In genomic region chr1:15258828-15259588, GRCh38 we compare ENCODE assay signal across 18 cellular contexts. TPM values are rescaled to one million over a fixed set of nuclear protein-coding genes. Genes with fewer than 3 reads are reported as not detected.
A peak's percentile ranks its signal among the peaks of the same experiment; 100 is the strongest.
DNase-seq lines count a peak whose midpoint lies in the region; ATAC-seq and TF ChIP-seq lines count a peak whose summit lies in the region.
"Had no signal": no experiment of that assay in that cellular context is flagged by ENCODE, and none has a peak within 500 bp of the region (broad histone marks: within the 10 kb centered on the region; RNA-seq: fewer than 3 reads in every experiment).

No MANE protein-coding gene starts in this region.

- H3K27ac ChIP-seq in Karpas-422 (ENCODE audit: low read length): no peak overlapping the region
- H3K27ac ChIP-seq in adrenal gland: peak overlapping the region in 4 of 5 donors; percentile 3 to 91 (median 78)
- H3K27ac ChIP-seq in lower lobe of right lung: peak overlapping the region; percentile 73
- H3K27ac ChIP-seq in temporal lobe (ENCODE audit: low read depth, low read length): peak overlapping the region; percentile 18
- no peak overlapping the region for H3K27ac ChIP-seq in prostate gland
- H3K27ac ChIP-seq: testis, VCaP had no signal

- H3K79me2 ChIP-seq in Karpas-422 (ENCODE audit: low read length): no peaks in the 10 kb centered on the region

- DNase-seq in Karpas-422 (peak; percentile 24), adrenal gland (peak in 1 of 7 donors; percentile 49), lower lobe of right lung (no peak), NCI-H128 (lab: John Stamatoyannopoulos, UW; ENCODE audit: unreplicated experiment) (no peak), prostate gland (ENCODE audit: low spot score) (no peak)
- DNase-seq in stimulated activated naive CD8-positive, alpha-beta T cell treated with anti-CD3 and anti-CD28 coated beads, Interleukin-15, Interleukin-2, amounts not matched to agents 100 U/mL and 50 U/mL, for 24 hours: no peak
- DNase-seq: activated CD4-positive, alpha-beta T cell treated with anti-CD3 and anti-CD28 coated beads, Interleukin-2, amount 10 ng/mL, durations not matched to agents 7 days and 5 days; activated effector memory CD4-positive, alpha-beta T cell treated with Interleukin-2 at 50 U/mL for 16 hours; CD8-positive, alpha-beta memory T cell; heart right ventricle; SIG-M5; T-helper 1 cell; testis had no signal

- H3K4me3 ChIP-seq in Karpas-422 (ENCODE audit: low read length) (no peak overlapping the region), adrenal gland (no peak overlapping the region), lower lobe of right lung (peak overlapping the region; percentile 7), prostate gland (no peak overlapping the region)
- H3K4me3 ChIP-seq: GM12878, lung, testis had no signal

- no peaks in the 10 kb centered on the region for H3K9me3 ChIP-seq in Karpas-422 (ENCODE audit: low read length)
- H3K9me3 ChIP-seq in adrenal gland (replicated peaks in 1 of 3): no peaks in the 10 kb centered on the region
- H3K9me3 ChIP-seq in lower lobe of right lung: no peaks in the 10 kb centered on the region
- H3K9me3 ChIP-seq in prostate gland: no peaks in the 10 kb centered on the region
- H3K9me3 ChIP-seq: heart right ventricle, testis had no signal

- H3K36me3 ChIP-seq in Karpas-422 (ENCODE audit: insufficient read depth, low read length): no peaks in the 10 kb centered on the region
- H3K36me3 ChIP-seq in adrenal gland (replicated peaks in 1 of 2): no peaks in the 10 kb centered on the region
- H3K36me3 ChIP-seq in lower lobe of right lung: no peaks in the 10 kb centered on the region
- H3K36me3 ChIP-seq in prostate gland: no peaks in the 10 kb centered on the region
- H3K36me3 ChIP-seq: heart right ventricle had no signal

- no peaks in the 10 kb centered on the region for H3K9me2 ChIP-seq in Karpas-422 (replicated peaks; ENCODE audit: insufficient read depth, low read length)

- no peak overlapping the region for H2AFZ ChIP-seq in Karpas-422 (ENCODE audit: low read length)

- H3K4me1 ChIP-seq in Karpas-422 (ENCODE audit: low read length) (no peaks in the 10 kb centered on the region), adrenal gland (replicated peaks in 1 of 2) (peaks cover 34% of the 10 kb centered on the region in 2 donors), lower lobe of right lung (peaks cover 56% of the 10 kb centered on the region), prostate gland (replicated peaks) (no peaks in the 10 kb centered on the region)

- H3K27me3 ChIP-seq in Karpas-422 (ENCODE audit: low read length) (no peaks in the 10 kb centered on the region), adrenal gland (no peaks in the 10 kb centered on the region), lower lobe of right lung (ENCODE audit: low read depth) (no peaks in the 10 kb centered on the region), prostate gland (replicated peaks; ENCODE audit: insufficient read depth) (no peaks in the 10 kb centered on the region)
- H3K27me3 ChIP-seq: testis had no signal

- peak; percentile 9 to 34 for ATAC-seq in lower lobe of right lung
- ATAC-seq in stimulated activated naive CD8-positive, alpha-beta T cell treated with anti-CD3 and anti-CD28 coated beads, Interleukin-15, Interleukin-2, amounts not matched to agents 100 U/mL and 50 U/mL, for 24 hours: no peak

- intact Hi-C loops in adrenal gland (cut with DNase I) (no loop called here), lower lobe of right lung (cut with DNase I) (no loop called here), prostate gland (cut with DNase I) (no loop called here)

- WGBS in adrenal gland, 4 donors: 60 to 75% (median 74%) methylated on average over 14 of the region's 14 CpGs
- 76% methylated on average over 14 of the region's 14 CpGs for WGBS in prostate gland

- no peaks in the 10 kb centered on the region for H4K20me1 ChIP-seq in Karpas-422 (ENCODE audit: insufficient read depth, low read depth, low read length)

- H3K9ac ChIP-seq in Karpas-422 (ENCODE audit: low read length): no peak overlapping the region

- TF ChIP-seq POLR2A in adrenal gland (IDR thresholded peaks at IDR 0.05) (no peak), prostate gland (IDR thresholded peaks at IDR 0.05) (no peak)

- no peak overlapping the region for H3K4me2 ChIP-seq in Karpas-422 (ENCODE audit: low read depth, low read length, poor library complexity, severe bottlenecking)

- TF ChIP-seq CTCF in adrenal gland (IDR thresholded peaks at IDR 0.05) (no peak), lower lobe of right lung (IDR thresholded peaks at IDR 0.05) (no peak), prostate gland (IDR thresholded peaks at IDR 0.05) (no peak)

RNA-seq across cellular contexts. Expression of gene FHAD1, which starts 12.0 kb away (rescaled TPM):
- 0.45 and 1.2 TPM in 2 replicates for total RNA-seq in Karpas-422 (2014; rRNA removed; shearing (Covaris generic); ENCODE audit: low replicate concordance)
- total RNA-seq in adrenal gland (1 to 10 TPM in 1 of 8 donors, under 1 TPM in 6, not detected in 1; 0.09 to 1.2 (median 0.55) TPM), lower lobe of right lung (14.3 TPM), temporal lobe (1.7 TPM), prostate gland (1 to 10 TPM in 1 of 2 donors, under 1 TPM in 1; 0.27 to 6.5 TPM)
- polyA plus RNA-seq in adrenal gland: 1 to 10 TPM in 1 of 3 donors, under 1 TPM in 2; 0.24 to 1.6 (median 0.90) TPM
- total RNA-seq: activated CD4-positive, alpha-beta T cell treated with anti-CD3 and anti-CD28 coated beads, Interleukin-2, amount 10 ng/mL, durations not matched to agents 7 days and 5 days; bronchial epithelial cell; CD8-positive, alpha-beta memory T cell had no signal
- polyA plus RNA-seq: CD8-positive, alpha-beta memory T cell had no signal

Comparison
In these comparisons a context has a peak if more than half of its experiments do, and no peak if none do; other contexts are left out.
1. H3K27ac ChIP-seq: peak in adrenal gland (4 of 5), lower lobe of right lung (single experiment) and temporal lobe (single experiment); none in Karpas-422 (single experiment) and prostate gland (0 of 2).